Comparison of ENCODE assay signal across 1 cellular context in the genomic region with DNA sequence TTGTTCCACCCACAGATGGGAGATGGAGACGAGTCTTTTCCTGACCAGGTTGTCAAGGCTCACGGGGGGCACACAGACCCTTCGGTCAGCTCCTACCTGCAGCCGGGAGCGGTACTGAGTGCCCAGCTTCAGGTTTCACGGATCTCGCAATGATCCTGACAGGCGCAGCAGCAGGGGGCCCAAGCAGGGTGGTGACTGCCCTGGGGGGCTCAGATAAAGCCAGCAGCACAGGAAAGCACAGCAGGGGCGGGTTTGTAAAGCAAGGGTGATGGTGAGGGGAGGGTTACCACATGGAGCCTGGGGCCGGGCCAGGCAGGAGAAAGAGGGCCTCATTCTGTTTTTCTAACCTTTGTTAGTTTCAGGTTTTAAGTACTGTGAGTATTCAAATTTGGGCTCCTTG.
TF ChIP-seq lines count a peak whose summit lies in the region.

No MANE protein-coding gene starts in this region.

TF ChIP-seq in GM23338, 12 proteins besides CTCF, POLR2A, EP300 and RAD21:
- TF ChIP-seq JUNB (IDR thresholded peaks at IDR 0.05; ENCODE audit: unreplicated experiment) (no peak), ZNF331 (CRISPR knock-in tag; IDR thresholded peaks at IDR 0.05; ENCODE audit: low read depth) (no peak), CREB1 (CRISPR knock-in tag; IDR thresholded peaks at IDR 0.05; ENCODE audit: low read depth) (no peak), POLR2AphosphoS5 (IDR thresholded peaks at IDR 0.05; ENCODE audit: low read depth) (no peak), NANOG (IDR thresholded peaks at IDR 0.05; ENCODE audit: borderline replicate concordance) (no peak), ZNF114 (CRISPR knock-in tag; IDR thresholded peaks at IDR 0.05) (no peak), EZH2phosphoT487 (IDR thresholded peaks at IDR 0.05; ENCODE audit: unreplicated experiment) (no peak), STAT1 (IDR thresholded peaks at IDR 0.05; ENCODE audit: unreplicated experiment) (no peak), EZH2 (IDR thresholded peaks at IDR 0.05; ENCODE audit: low read depth, unreplicated experiment) (no peak)
- TF ChIP-seq, protein P1, sequence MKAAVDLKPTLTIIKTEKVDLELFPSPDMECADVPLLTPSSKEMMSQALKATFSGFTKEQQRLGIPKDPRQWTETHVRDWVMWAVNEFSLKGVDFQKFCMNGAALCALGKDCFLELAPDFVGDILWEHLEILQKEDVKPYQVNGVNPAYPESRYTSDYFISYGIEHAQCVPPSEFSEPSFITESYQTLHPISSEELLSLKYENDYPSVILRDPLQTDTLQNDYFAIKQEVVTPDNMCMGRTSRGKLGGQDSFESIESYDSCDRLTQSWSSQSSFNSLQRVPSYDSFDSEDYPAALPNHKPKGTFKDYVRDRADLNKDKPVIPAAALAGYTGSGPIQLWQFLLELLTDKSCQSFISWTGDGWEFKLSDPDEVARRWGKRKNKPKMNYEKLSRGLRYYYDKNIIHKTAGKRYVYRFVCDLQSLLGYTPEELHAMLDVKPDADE (IDR thresholded peaks at IDR 0.05) = no peak
- TF ChIP-seq, protein P2, sequence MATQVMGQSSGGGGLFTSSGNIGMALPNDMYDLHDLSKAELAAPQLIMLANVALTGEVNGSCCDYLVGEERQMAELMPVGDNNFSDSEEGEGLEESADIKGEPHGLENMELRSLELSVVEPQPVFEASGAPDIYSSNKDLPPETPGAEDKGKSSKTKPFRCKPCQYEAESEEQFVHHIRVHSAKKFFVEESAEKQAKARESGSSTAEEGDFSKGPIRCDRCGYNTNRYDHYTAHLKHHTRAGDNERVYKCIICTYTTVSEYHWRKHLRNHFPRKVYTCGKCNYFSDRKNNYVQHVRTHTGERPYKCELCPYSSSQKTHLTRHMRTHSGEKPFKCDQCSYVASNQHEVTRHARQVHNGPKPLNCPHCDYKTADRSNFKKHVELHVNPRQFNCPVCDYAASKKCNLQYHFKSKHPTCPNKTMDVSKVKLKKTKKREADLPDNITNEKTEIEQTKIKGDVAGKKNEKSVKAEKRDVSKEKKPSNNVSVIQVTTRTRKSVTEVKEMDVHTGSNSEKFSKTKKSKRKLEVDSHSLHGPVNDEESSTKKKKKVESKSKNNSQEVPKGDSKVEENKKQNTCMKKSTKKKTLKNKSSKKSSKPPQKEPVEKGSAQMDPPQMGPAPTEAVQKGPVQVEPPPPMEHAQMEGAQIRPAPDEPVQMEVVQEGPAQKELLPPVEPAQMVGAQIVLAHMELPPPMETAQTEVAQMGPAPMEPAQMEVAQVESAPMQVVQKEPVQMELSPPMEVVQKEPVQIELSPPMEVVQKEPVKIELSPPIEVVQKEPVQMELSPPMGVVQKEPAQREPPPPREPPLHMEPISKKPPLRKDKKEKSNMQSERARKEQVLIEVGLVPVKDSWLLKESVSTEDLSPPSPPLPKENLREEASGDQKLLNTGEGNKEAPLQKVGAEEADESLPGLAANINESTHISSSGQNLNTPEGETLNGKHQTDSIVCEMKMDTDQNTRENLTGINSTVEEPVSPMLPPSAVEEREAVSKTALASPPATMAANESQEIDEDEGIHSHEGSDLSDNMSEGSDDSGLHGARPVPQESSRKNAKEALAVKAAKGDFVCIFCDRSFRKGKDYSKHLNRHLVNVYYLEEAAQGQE (IDR thresholded peaks at IDR 0.05; ENCODE audit: unreplicated experiment) = no peak
- TF ChIP-seq, protein P3, sequence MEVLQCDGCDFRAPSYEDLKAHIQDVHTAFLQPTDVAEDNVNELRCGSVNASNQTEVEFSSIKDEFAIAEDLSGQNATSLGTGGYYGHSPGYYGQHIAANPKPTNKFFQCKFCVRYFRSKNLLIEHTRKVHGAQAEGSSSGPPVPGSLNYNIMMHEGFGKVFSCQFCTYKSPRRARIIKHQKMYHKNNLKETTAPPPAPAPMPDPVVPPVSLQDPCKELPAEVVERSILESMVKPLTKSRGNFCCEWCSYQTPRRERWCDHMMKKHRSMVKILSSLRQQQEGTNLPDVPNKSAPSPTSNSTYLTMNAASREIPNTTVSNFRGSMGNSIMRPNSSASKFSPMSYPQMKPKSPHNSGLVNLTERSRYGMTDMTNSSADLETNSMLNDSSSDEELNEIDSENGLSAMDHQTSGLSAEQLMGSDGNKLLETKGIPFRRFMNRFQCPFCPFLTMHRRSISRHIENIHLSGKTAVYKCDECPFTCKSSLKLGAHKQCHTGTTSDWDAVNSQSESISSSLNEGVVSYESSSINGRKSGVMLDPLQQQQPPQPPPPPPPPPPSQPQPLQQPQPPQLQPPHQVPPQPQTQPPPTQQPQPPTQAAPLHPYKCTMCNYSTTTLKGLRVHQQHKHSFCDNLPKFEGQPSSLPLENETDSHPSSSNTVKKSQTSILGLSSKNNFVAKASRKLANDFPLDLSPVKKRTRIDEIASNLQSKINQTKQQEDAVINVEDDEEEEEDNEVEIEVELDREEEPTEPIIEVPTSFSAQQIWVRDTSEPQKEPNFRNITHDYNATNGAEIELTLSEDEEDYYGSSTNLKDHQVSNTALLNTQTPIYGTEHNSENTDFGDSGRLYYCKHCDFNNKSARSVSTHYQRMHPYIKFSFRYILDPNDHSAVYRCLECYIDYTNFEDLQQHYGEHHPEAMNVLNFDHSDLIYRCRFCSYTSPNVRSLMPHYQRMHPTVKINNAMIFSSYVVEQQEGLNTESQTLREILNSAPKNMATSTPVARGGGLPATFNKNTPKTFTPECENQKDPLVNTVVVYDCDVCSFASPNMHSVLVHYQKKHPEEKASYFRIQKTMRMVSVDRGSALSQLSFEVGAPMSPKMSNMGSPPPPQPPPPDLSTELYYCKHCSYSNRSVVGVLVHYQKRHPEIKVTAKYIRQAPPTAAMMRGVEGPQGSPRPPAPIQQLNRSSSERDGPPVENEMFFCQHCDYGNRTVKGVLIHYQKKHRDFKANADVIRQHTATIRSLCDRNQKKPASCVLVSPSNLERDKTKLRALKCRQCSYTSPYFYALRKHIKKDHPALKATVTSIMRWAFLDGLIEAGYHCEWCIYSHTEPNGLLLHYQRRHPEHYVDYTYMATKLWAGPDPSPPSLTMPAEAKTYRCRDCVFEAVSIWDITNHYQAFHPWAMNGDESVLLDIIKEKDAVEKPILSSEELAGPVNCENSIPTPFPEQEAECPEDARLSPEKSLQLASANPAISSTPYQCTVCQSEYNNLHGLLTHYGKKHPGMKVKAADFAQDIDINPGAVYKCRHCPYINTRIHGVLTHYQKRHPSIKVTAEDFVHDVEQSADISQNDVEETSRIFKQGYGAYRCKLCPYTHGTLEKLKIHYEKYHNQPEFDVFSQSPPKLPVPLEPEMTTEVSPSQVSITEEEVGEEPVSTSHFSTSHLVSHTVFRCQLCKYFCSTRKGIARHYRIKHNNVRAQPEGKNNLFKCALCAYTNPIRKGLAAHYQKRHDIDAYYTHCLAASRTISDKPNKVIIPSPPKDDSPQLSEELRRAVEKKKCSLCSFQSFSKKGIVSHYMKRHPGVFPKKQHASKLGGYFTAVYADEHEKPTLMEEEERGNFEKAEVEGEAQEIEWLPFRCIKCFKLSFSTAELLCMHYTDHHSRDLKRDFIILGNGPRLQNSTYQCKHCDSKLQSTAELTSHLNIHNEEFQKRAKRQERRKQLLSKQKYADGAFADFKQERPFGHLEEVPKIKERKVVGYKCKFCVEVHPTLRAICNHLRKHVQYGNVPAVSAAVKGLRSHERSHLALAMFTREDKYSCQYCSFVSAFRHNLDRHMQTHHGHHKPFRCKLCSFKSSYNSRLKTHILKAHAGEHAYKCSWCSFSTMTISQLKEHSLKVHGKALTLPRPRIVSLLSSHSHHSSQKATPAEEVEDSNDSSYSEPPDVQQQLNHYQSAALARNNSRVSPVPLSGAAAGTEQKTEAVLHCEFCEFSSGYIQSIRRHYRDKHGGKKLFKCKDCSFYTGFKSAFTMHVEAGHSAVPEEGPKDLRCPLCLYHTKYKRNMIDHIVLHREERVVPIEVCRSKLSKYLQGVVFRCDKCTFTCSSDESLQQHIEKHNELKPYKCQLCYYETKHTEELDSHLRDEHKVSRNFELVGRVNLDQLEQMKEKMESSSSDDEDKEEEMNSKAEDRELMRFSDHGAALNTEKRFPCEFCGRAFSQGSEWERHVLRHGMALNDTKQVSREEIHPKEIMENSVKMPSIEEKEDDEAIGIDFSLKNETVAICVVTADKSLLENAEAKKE (CRISPR knock-in tag; IDR thresholded peaks at IDR 0.05) = no peak
